ENCODE assay signal across 8 cellular contexts in the genomic region with DNA sequence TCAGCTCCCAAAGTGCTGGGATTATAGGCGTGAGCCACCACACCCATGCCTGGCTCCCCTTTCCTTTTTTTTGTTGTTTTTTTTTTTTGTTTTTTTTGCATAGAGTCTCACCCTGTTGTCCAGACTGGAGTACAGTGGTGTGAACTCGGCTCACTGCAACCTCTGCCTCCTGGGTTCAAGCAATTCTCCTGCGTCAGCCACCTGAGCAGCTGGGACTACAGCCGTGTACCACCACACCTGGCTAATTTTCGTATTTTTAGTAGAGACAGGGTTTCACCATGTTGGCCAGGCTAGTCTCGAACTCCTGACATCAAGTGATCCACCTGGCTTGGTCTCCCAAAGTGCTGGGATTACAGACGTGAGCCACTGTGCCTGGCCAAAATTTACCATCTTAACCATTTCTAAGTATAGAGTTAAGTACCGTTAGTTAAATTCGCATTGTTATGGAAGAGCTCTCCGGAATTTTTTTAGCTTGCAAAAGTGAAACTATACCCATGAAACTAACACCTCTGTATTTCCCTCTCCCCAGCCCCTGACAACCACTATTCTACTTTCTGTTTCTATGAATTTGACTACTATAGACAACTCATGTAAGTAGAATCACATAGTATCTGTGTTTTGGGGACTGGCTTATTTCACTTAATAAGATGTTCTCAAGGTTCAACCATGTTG.
DNase-seq lines count a peak whose midpoint lies in the region; ATAC-seq and TF ChIP-seq lines count a peak whose summit lies in the region.

No MANE protein-coding gene starts in this region.

- H3K4me3 Mint-ChIP-seq in activated naive CD8-positive, alpha-beta T cell treated with anti-CD3 and anti-CD28 coated beads, Interleukin-2, amount 50 U/mL, for 24 hours = peak overlapping the region; percentile 46

- TF ChIP-seq EP300 in stomach (IDR thresholded peaks at IDR 0.05) = no peak

- H3K4me3 ChIP-seq in GM08714 (ENCODE audit: low read length) = peak overlapping the region; percentile 23; the same call in 1 of the 2 replicates
- H3K4me3 ChIP-seq in breast epithelium = no peak overlapping the region
- no peak overlapping the region for H3K4me3 ChIP-seq in stomach

- H3K4me1 ChIP-seq in breast epithelium (no peaks in the 10 kb centered on the region), foreskin keratinocyte (no peaks in the 10 kb centered on the region), stomach (peaks cover 0 to 7% (median 0%) of the 10 kb centered on the region in 4 donors)

- no peaks in the 10 kb centered on the region for H3K36me3 Mint-ChIP-seq in activated naive CD8-positive, alpha-beta T cell treated with anti-CD3 and anti-CD28 coated beads, Interleukin-2, amount 50 U/mL, for 24 hours (ENCODE audit: low read depth)

- intact Hi-C loops in breast epithelium (cut with DNase I; ENCODE audit: low total_unique reads) (no loop called here), stomach (cut with DNase I; ENCODE audit: low total_unique reads) (no loop called here)

- H3K9me3 ChIP-seq in breast epithelium (no peaks in the 10 kb centered on the region), stomach (no peaks in the 10 kb centered on the region)

- no peak for DNase-seq in activated naive CD8-positive, alpha-beta T cell treated with anti-CD3 and anti-CD28 coated beads, Interleukin-2, amount 50 U/mL, for 24 hours
- DNase-seq in breast epithelium (ENCODE audit: low spot score in 2 of 2) (no peak), foreskin keratinocyte (no peak), OCI-M2 (lab: John Stamatoyannopoulos, UW; ENCODE audit: unreplicated experiment) (no peak), stomach (no peak)

- peaks cover 28% of the 10 kb centered on the region for H3K4me1 Mint-ChIP-seq in activated naive CD8-positive, alpha-beta T cell treated with anti-CD3 and anti-CD28 coated beads, Interleukin-2, amount 50 U/mL, for 24 hours

- TF ChIP-seq CTCF in breast epithelium (IDR thresholded peaks at IDR 0.05) (no peak), foreskin keratinocyte (conservative IDR thresholded peaks at IDR 0.05) (no peak), stomach (IDR thresholded peaks at IDR 0.05) (no peak)

- H3K27me3 ChIP-seq in breast epithelium = no peaks in the 10 kb centered on the region
- no peaks in the 10 kb centered on the region for H3K27me3 ChIP-seq in foreskin keratinocyte
- no peaks in the 10 kb centered on the region for H3K27me3 ChIP-seq in stomach

- ATAC-seq in GM19455 (IDR thresholded peaks at IDR 0.05; ENCODE audit: unreplicated experiment) (peak; percentile 84), HG03280 (IDR thresholded peaks at IDR 0.05; ENCODE audit: unreplicated experiment) (peak; percentile 90), foreskin keratinocyte (no peak)
- ATAC-seq in activated naive CD8-positive, alpha-beta T cell treated with anti-CD3 and anti-CD28 coated beads, Interleukin-2, amount 50 U/mL, for 24 hours = peak; percentile 97

- H3K27ac Mint-ChIP-seq in activated naive CD8-positive, alpha-beta T cell treated with anti-CD3 and anti-CD28 coated beads, Interleukin-2, amount 50 U/mL, for 24 hours = peak overlapping the region; percentile 3

- no peaks in the 10 kb centered on the region for H3K9me3 Mint-ChIP-seq in activated naive CD8-positive, alpha-beta T cell treated with anti-CD3 and anti-CD28 coated beads, Interleukin-2, amount 50 U/mL, for 24 hours

- no peaks in the 10 kb centered on the region for H3K36me3 ChIP-seq in breast epithelium
- no peaks in the 10 kb centered on the region for H3K36me3 ChIP-seq in stomach

- 72 to 81% (median 78%) methylated on average over 10 of the region's 10 CpGs for WGBS in stomach, 5 donors

- H3K27me3 Mint-ChIP-seq in activated naive CD8-positive, alpha-beta T cell treated with anti-CD3 and anti-CD28 coated beads, Interleukin-2, amount 50 U/mL, for 24 hours = peaks cover 12% of the 10 kb centered on the region

- H3K27ac ChIP-seq in breast epithelium (no peak overlapping the region), foreskin keratinocyte (no peak overlapping the region), stomach (peak overlapping the region in 2 of 5 donors; percentile 55 to 64)

- TF ChIP-seq POLR2A in breast epithelium (IDR thresholded peaks at IDR 0.05) (no peak), stomach (IDR thresholded peaks at IDR 0.05) (no peak)
